Comparison of ENCODE assay signal across 13 cellular contexts in genomic region chr10:3624367-3624766, GRCh38.
DNase-seq lines count a peak whose midpoint lies in the region; ATAC-seq and TF ChIP-seq lines count a peak whose summit lies in the region.
"Had no signal": no experiment of that assay in that cellular context is flagged by ENCODE, and none has a peak within 500 bp of the region (broad histone marks: within the 10 kb centered on the region; RNA-seq: fewer than 3 reads in every experiment).

No MANE protein-coding gene starts in this region.

- POLR2A ChIA-PET in MCF 10A (lab: Yijun Ruan, JAX) = interaction anchor here (0.6 to 1.7 kb wide), 9 partner anchors 9 to 161 kb away, joined by 3 to 12 read pairs (median 4); partner anchors contain the start of gene KLF6

- in situ Hi-C loops in mammary epithelial cell (cut with MboI; ENCODE audit: low sequenced_read_pairs in 2 of 2) = no loop called here

- H3K4me1 ChIP-seq in mammary epithelial cell (ENCODE audit: insufficient read depth, low read length) (no peaks in the 10 kb centered on the region), gastroesophageal sphincter (peaks cover 0 to 31% (median 8%) of the 10 kb centered on the region in 3 donors), subcutaneous abdominal adipose tissue (ENCODE audit: control insufficient read depth in 5 of 5, insufficient read depth in 5 of 5, low read length in 5 of 5) (peaks cover 0 to 30% (median 21%) of the 10 kb centered on the region in 5 donors)

- no peak for TF ChIP-seq EP300 in gastroesophageal sphincter (IDR thresholded peaks at IDR 0.05)

- no peaks in the 10 kb centered on the region for H3K27me3 ChIP-seq in mammary epithelial cell (ENCODE audit: insufficient read depth, low read length)
- no peaks in the 10 kb centered on the region for H3K27me3 ChIP-seq in gastroesophageal sphincter
- no peaks in the 10 kb centered on the region for H3K27me3 ChIP-seq in subcutaneous abdominal adipose tissue (ENCODE audit: control insufficient read depth in 5 of 5, insufficient read depth in 4 of 5, low read length in 5 of 5)

- TF ChIP-seq POLR2A in gastroesophageal sphincter (IDR thresholded peaks at IDR 0.05) = no peak

- CTCF ChIA-PET in MCF 10A (lab: Yijun Ruan, JAX) (interaction anchor here (1.0 kb wide), 1 partner anchor 9 kb away, joined by 3 read pairs; no protein-coding TSS in a partner anchor), mammary epithelial cell (lab: Charles Lee; ENCODE audit: low non-redundant PET) (no interaction called here)

- H4K20me1 ChIP-seq in mammary epithelial cell (ENCODE audit: insufficient read depth, low read length) = no peaks in the 10 kb centered on the region

- BruUV-seq in MCF 10A (replicated peaks; lab: Mats Ljungman, UMichigan) (no TSS peak), mammary epithelial cell (replicated peaks; lab: Mats Ljungman, UMichigan) (no TSS peak)

- H3K27me3 Mint-ChIP-seq in MCF 10A (ENCODE audit: insufficient read depth, unreplicated experiment) = no peaks in the 10 kb centered on the region
- H3K27me3 Mint-ChIP-seq in activated T-helper 17 cell treated with anti-CD3 and anti-CD28 coated beads, Interleukin-2, amount 50 U/mL, for 72 hours = no peaks in the 10 kb centered on the region
- H3K27me3 Mint-ChIP-seq in activated naive CD8-positive, alpha-beta T cell treated with anti-CD3 and anti-CD28 coated beads, Interleukin-2, amount 50 U/mL, for 24 hours = peaks cover 6% of the 10 kb centered on the region
- H3K27me3 Mint-ChIP-seq: activated naive CD4-positive, alpha-beta T cell treated with anti-CD3 and anti-CD28 coated beads, Interleukin-2, amount 50 U/mL, for 24 hours had no signal

- H3K4me3 ChIP-seq in mammary epithelial cell (replicated peaks in 1 of 3; ENCODE audit: insufficient read depth in 1 of 3, low read depth in 2 of 3, low read length in 3 of 3) = no peak overlapping the region
- no peak overlapping the region for H3K4me3 ChIP-seq in gastroesophageal sphincter
- H3K4me3 ChIP-seq in subcutaneous abdominal adipose tissue (ENCODE audit: low read depth in 1 of 5, low read length in 5 of 5) = peak overlapping the region in 1 of 5 donors; percentile 0
- H3K4me3 ChIP-seq: skin epidermis had no signal

- no peaks in the 10 kb centered on the region for H3K36me3 Mint-ChIP-seq in MCF 10A (ENCODE audit: insufficient read depth, unreplicated experiment)
- H3K36me3 Mint-ChIP-seq in activated T-helper 17 cell treated with anti-CD3 and anti-CD28 coated beads, Interleukin-2, amount 50 U/mL, for 72 hours (ENCODE audit: low read depth) = no peaks in the 10 kb centered on the region
- peaks cover 8% of the 10 kb centered on the region for H3K36me3 Mint-ChIP-seq in activated naive CD8-positive, alpha-beta T cell treated with anti-CD3 and anti-CD28 coated beads, Interleukin-2, amount 50 U/mL, for 24 hours (ENCODE audit: low read depth)

- no peaks in the 10 kb centered on the region for H3K9me3 ChIP-seq in mammary epithelial cell (replicated peaks; ENCODE audit: insufficient read depth, low read length)
- peaks cover 0 to 7% (median 0%) of the 10 kb centered on the region in 3 donors for H3K9me3 ChIP-seq in gastroesophageal sphincter
- H3K9me3 ChIP-seq in subcutaneous abdominal adipose tissue (ENCODE audit: control insufficient read depth in 5 of 5, low read length in 5 of 5) = peaks cover 0 to 11% (median 3%) of the 10 kb centered on the region in 5 donors

- peak overlapping the region; percentile 82 for H3K27ac Mint-ChIP-seq in MCF 10A (ENCODE audit: low read depth, unreplicated experiment)
- H3K27ac Mint-ChIP-seq in activated T-helper 17 cell treated with anti-CD3 and anti-CD28 coated beads, Interleukin-2, amount 50 U/mL, for 72 hours = peak overlapping the region; percentile 97
- H3K27ac Mint-ChIP-seq in activated naive CD8-positive, alpha-beta T cell treated with anti-CD3 and anti-CD28 coated beads, Interleukin-2, amount 50 U/mL, for 24 hours = no peak overlapping the region
- H3K27ac Mint-ChIP-seq: activated naive CD4-positive, alpha-beta T cell treated with anti-CD3 and anti-CD28 coated beads, Interleukin-2, amount 50 U/mL, for 24 hours had no signal

- H3K79me2 ChIP-seq in mammary epithelial cell (ENCODE audit: insufficient read depth, low read length) = no peaks in the 10 kb centered on the region

- 99% methylated on average over 8 of the region's 8 CpGs for WGBS in mammary epithelial cell (ENCODE audit: low coverage, missing lambda C conversion rate)
- 55 to 79% methylated on average over 8 of the region's 8 CpGs for WGBS in gastroesophageal sphincter (ENCODE audit: low coverage in 1 of 2), 2 donors

- ATAC-seq in activated T-helper 17 cell treated with anti-CD3 and anti-CD28 coated beads, Interleukin-2, amount 50 U/mL, for 72 hours (replicated peaks) = peak; percentile 27
- peak; percentile 47 for ATAC-seq in gastroesophageal sphincter
- ATAC-seq in activated naive CD8-positive, alpha-beta T cell treated with anti-CD3 and anti-CD28 coated beads, Interleukin-2, amount 50 U/mL, for 24 hours = no peak

- peak overlapping the region; percentile 47 for H3K4me3 Mint-ChIP-seq in MCF 10A (ENCODE audit: unreplicated experiment)
- H3K4me3 Mint-ChIP-seq in activated T-helper 17 cell treated with anti-CD3 and anti-CD28 coated beads, Interleukin-2, amount 50 U/mL, for 72 hours = peak overlapping the region; percentile 71
- H3K4me3 Mint-ChIP-seq in activated naive CD8-positive, alpha-beta T cell treated with anti-CD3 and anti-CD28 coated beads, Interleukin-2, amount 50 U/mL, for 24 hours = no peak overlapping the region
- H3K4me3 Mint-ChIP-seq: activated naive CD4-positive, alpha-beta T cell treated with anti-CD3 and anti-CD28 coated beads, Interleukin-2, amount 50 U/mL, for 24 hours had no signal

- H3K36me3 ChIP-seq in mammary epithelial cell (ENCODE audit: insufficient read depth, low read length) (no peaks in the 10 kb centered on the region), gastroesophageal sphincter (no peaks in the 10 kb centered on the region), subcutaneous abdominal adipose tissue (ENCODE audit: control insufficient read depth in 5 of 5, insufficient read depth in 5 of 5, low read length in 5 of 5) (no peaks in the 10 kb centered on the region)

- no peak for TF ChIP-seq CTCF in MCF 10A (IDR thresholded peaks at IDR 0.05; ENCODE audit: unreplicated experiment)
- TF ChIP-seq CTCF in mammary epithelial cell (conservative IDR thresholded peaks at IDR 0.05 in 1 of 2, IDR thresholded peaks at IDR 0.05 in 1 of 2; ENCODE audit: extremely low read depth in 1 of 2, insufficient read depth in 1 of 2, low read depth in 1 of 2, low read length in 2 of 2) = no peak
- TF ChIP-seq CTCF in gastroesophageal sphincter (IDR thresholded peaks at IDR 0.05) = no peak

- H3K4me2 ChIP-seq in mammary epithelial cell (ENCODE audit: insufficient read depth, low read depth, low read length) = no peak overlapping the region

- H3K9me3 Mint-ChIP-seq in MCF 10A (ENCODE audit: unreplicated experiment) = peaks cover 11% of the 10 kb centered on the region
- peaks cover 10% of the 10 kb centered on the region for H3K9me3 Mint-ChIP-seq in activated T-helper 17 cell treated with anti-CD3 and anti-CD28 coated beads, Interleukin-2, amount 50 U/mL, for 72 hours
- peaks cover 11% of the 10 kb centered on the region for H3K9me3 Mint-ChIP-seq in activated naive CD8-positive, alpha-beta T cell treated with anti-CD3 and anti-CD28 coated beads, Interleukin-2, amount 50 U/mL, for 24 hours

- H3K4me1 Mint-ChIP-seq in MCF 10A (ENCODE audit: insufficient read depth, unreplicated experiment) = peaks cover 11% of the 10 kb centered on the region
- peaks cover 16% of the 10 kb centered on the region for H3K4me1 Mint-ChIP-seq in activated T-helper 17 cell treated with anti-CD3 and anti-CD28 coated beads, Interleukin-2, amount 50 U/mL, for 72 hours
- H3K4me1 Mint-ChIP-seq in activated naive CD8-positive, alpha-beta T cell treated with anti-CD3 and anti-CD28 coated beads, Interleukin-2, amount 50 U/mL, for 24 hours = peaks cover 39% of the 10 kb centered on the region

- H2AFZ ChIP-seq in mammary epithelial cell (ENCODE audit: low read depth, low read length) = no peak overlapping the region

- H3K9ac ChIP-seq in mammary epithelial cell (ENCODE audit: insufficient read depth, low read length) = no peak overlapping the region
- H3K9ac ChIP-seq in subcutaneous abdominal adipose tissue (ENCODE audit: low read length in 5 of 5) = peak overlapping the region in 1 of 5 donors; percentile 15

- H3K27ac ChIP-seq in mammary epithelial cell (ENCODE audit: insufficient read depth, low read depth, low read length) = no peak overlapping the region
- H3K27ac ChIP-seq in gastroesophageal sphincter = peak overlapping the region; percentile 65 to 73 (median 72)
- H3K27ac ChIP-seq in subcutaneous abdominal adipose tissue (ENCODE audit: low read depth, low read length) = peak overlapping the region; percentile 65

- dilution Hi-C loops in mammary epithelial cell (cut with HindIII; ENCODE audit: low sequenced_read_pairs) = no loop called here

- intact Hi-C loops in MCF 10A (cut with micrococcal nuclease) (loop anchor here (10.0 kb wide), 1 partner anchor 150 kb away; no protein-coding TSS in a partner anchor), mammary epithelial cell (cut with micrococcal nuclease) (no loop called here)

- DNase-seq in MCF 10A (ENCODE audit: unreplicated experiment) (peak; percentile 84), mammary epithelial cell (no peak), HK-2 (ENCODE audit: unreplicated experiment) (no peak), SIG-M5 (lab: John Stamatoyannopoulos, UW) (no peak)
- no peak for DNase-seq in activated naive CD8-positive, alpha-beta T cell treated with anti-CD3 and anti-CD28 coated beads, Interleukin-2, amount 50 U/mL, for 24 hours
- DNase-seq: C1 segment of cervical spinal cord; NCI-H1930; stimulated activated CD8-positive, alpha-beta memory T cell treated with anti-CD3 and anti-CD28 coated beads, Interleukin-4, amount 100 ng/mL, for 48 hours had no signal
